In genomic region chr7:22786290-22786932, GRCh38 we compare ENCODE assay signal across 1 cellular context.
TF ChIP-seq lines count a peak whose summit lies in the region.

No MANE protein-coding gene starts in this region.

TF ChIP-seq in HepG2, 621 proteins besides CTCF, POLR2A, EP300 and RAD21 (continued from another document and continues in another):
- TF ChIP-seq PCBP2 (optimal IDR thresholded peaks at IDR 0.05; ENCODE audit: low read depth, low read length, poor library complexity, severe bottlenecking) (no peak), TBP (CRISPR knock-in tag; IDR thresholded peaks at IDR 0.05) (no peak), EED (CRISPR knock-in tag; IDR thresholded peaks at IDR 0.05) (no peak), POGZ (CRISPR knock-in tag; IDR thresholded peaks at IDR 0.05) (peak; percentile 90), MEIS2 (CRISPR knock-in tag; IDR thresholded peaks at IDR 0.05) (peak; percentile 29; the same call in 1 of the 2 replicates), HNRNPL (IDR thresholded peaks at IDR 0.05; ENCODE audit: low read depth, low read length) (no peak), BHLHE40 (IDR thresholded peaks at IDR 0.05; ENCODE audit: low read length) (peak; percentile 12; the same call in 1 of the 2 replicates), ZNF614 (CRISPR knock-in tag; IDR thresholded peaks at IDR 0.05; ENCODE audit: borderline replicate concordance) (0 out of 2 replicates have a peak, but pooled peaks have one; percentile 45), ARNT (IDR thresholded peaks at IDR 0.05) (no peak), EHMT2 (IDR thresholded peaks at IDR 0.05; ENCODE audit: borderline replicate concordance, low read depth, low read length) (peak; percentile 95), IKZF1 (IDR thresholded peaks at IDR 0.05) (no peak), SUZ12 (IDR thresholded peaks at IDR 0.05; ENCODE audit: low read depth, low read length) (no peak), IRF1 (CRISPR knock-in tag; IDR thresholded peaks at IDR 0.05; ENCODE audit: low read depth) (no peak), RELA (CRISPR knock-in tag; IDR thresholded peaks at IDR 0.05) (0 out of 2 replicates have a peak, but pooled peaks have one; percentile 23), ZFYVE20 (CRISPR knock-in tag; IDR thresholded peaks at IDR 0.05; ENCODE audit: borderline replicate concordance, low read depth) (no peak), KLF12 (CRISPR knock-in tag; IDR thresholded peaks at IDR 0.05; ENCODE audit: borderline replicate concordance) (no peak), MXD1 (CRISPR knock-in tag; IDR thresholded peaks at IDR 0.05) (no peak), ZNF224 (CRISPR knock-in tag; IDR thresholded peaks at IDR 0.05) (no peak), NFYC (CRISPR knock-in tag; IDR thresholded peaks at IDR 0.05) (no peak), ZNF205 (CRISPR knock-in tag; IDR thresholded peaks at IDR 0.05) (no peak; the same call in 1 of the 2 replicates), ZBTB7B (CRISPR knock-in tag; IDR thresholded peaks at IDR 0.05) (peak; percentile 84), TFDP1 (CRISPR knock-in tag; IDR thresholded peaks at IDR 0.05; ENCODE audit: borderline replicate concordance) (no peak; the same call in 1 of the 2 replicates), ZNF652 (CRISPR knock-in tag; IDR thresholded peaks at IDR 0.05; ENCODE audit: borderline replicate concordance, low read depth) (peak; percentile 100), ZBTB21 (CRISPR knock-in tag; IDR thresholded peaks at IDR 0.05) (no peak), HOXA9 (CRISPR knock-in tag; IDR thresholded peaks at IDR 0.05; ENCODE audit: borderline replicate concordance) (no peak), MBNL3 (CRISPR knock-in tag; conservative IDR thresholded peaks at IDR 0.05) (no peak), ZNF567 (CRISPR knock-in tag; IDR thresholded peaks at IDR 0.05; ENCODE audit: borderline replicate concordance) (peak; percentile 33; the same call in 1 of the 2 replicates), XRCC5 (optimal IDR thresholded peaks at IDR 0.05; ENCODE audit: low read length) (peak; percentile 41), SMAD1 (CRISPR knock-in tag; IDR thresholded peaks at IDR 0.05; ENCODE audit: borderline replicate concordance, low read depth) (no peak), SRSF1 (optimal IDR thresholded peaks at IDR 0.05; ENCODE audit: low read depth, low read length) (no peak), RARA (CRISPR knock-in tag; IDR thresholded peaks at IDR 0.05) (peak; percentile 80), ZNF547 (CRISPR knock-in tag; IDR thresholded peaks at IDR 0.05) (no peak), ZNF333 (CRISPR knock-in tag; IDR thresholded peaks at IDR 0.05; ENCODE audit: borderline replicate concordance) (no peak), ZSCAN21 (CRISPR knock-in tag; IDR thresholded peaks at IDR 0.05; ENCODE audit: borderline replicate concordance) (peak; percentile 72), RARG (CRISPR knock-in tag; IDR thresholded peaks at IDR 0.05; ENCODE audit: low read depth) (no peak), HOXA5 (CRISPR knock-in tag; IDR thresholded peaks at IDR 0.05) (no peak), ZNF557 (CRISPR knock-in tag; IDR thresholded peaks at IDR 0.05) (no peak), WIZ (CRISPR knock-in tag; IDR thresholded peaks at IDR 0.05) (no peak), NFE2L2 (IDR thresholded peaks at IDR 0.05; ENCODE audit: low read length) (no peak), SMAD9 (CRISPR knock-in tag; IDR thresholded peaks at IDR 0.05) (no peak), TBX3 (IDR thresholded peaks at IDR 0.05; ENCODE audit: borderline replicate concordance) (peak; percentile 64; the same call in 1 of the 2 replicates), THAP11 (CRISPR knock-in tag; IDR thresholded peaks at IDR 0.05) (peak; percentile 48; the same call in 1 of the 2 replicates), MED8 (CRISPR knock-in tag; IDR thresholded peaks at IDR 0.05; ENCODE audit: insufficient replicate concordance) (no peak), PATZ1 (CRISPR knock-in tag; IDR thresholded peaks at IDR 0.05) (peak; percentile 52), CBFB (CRISPR knock-in tag; IDR thresholded peaks at IDR 0.05) (peak; percentile 85), REXO4 (CRISPR knock-in tag; IDR thresholded peaks at IDR 0.05; ENCODE audit: borderline replicate concordance) (no peak), ZNF12 (CRISPR knock-in tag; IDR thresholded peaks at IDR 0.05) (no peak), ZNF709 (CRISPR knock-in tag; IDR thresholded peaks at IDR 0.05) (no peak), ZNF446 (CRISPR knock-in tag; IDR thresholded peaks at IDR 0.05) (no peak), SIN3B (IDR thresholded peaks at IDR 0.05; ENCODE audit: low read length) (no peak), ZNF292 (CRISPR knock-in tag; IDR thresholded peaks at IDR 0.05; ENCODE audit: borderline replicate concordance, low read depth) (peak; percentile 78; the same call in 1 of the 2 replicates), ZMAT5 (CRISPR knock-in tag; IDR thresholded peaks at IDR 0.05; ENCODE audit: borderline replicate concordance, low read depth) (no peak), TFAP4 (IDR thresholded peaks at IDR 0.05; ENCODE audit: borderline replicate concordance, low read depth) (peak; percentile 84), PHF8 (CRISPR knock-in tag; IDR thresholded peaks at IDR 0.05) (no peak), KDM3A (CRISPR knock-in tag; IDR thresholded peaks at IDR 0.05; ENCODE audit: low read depth) (peak; percentile 85)
- TF ChIP-seq, protein P1, sequence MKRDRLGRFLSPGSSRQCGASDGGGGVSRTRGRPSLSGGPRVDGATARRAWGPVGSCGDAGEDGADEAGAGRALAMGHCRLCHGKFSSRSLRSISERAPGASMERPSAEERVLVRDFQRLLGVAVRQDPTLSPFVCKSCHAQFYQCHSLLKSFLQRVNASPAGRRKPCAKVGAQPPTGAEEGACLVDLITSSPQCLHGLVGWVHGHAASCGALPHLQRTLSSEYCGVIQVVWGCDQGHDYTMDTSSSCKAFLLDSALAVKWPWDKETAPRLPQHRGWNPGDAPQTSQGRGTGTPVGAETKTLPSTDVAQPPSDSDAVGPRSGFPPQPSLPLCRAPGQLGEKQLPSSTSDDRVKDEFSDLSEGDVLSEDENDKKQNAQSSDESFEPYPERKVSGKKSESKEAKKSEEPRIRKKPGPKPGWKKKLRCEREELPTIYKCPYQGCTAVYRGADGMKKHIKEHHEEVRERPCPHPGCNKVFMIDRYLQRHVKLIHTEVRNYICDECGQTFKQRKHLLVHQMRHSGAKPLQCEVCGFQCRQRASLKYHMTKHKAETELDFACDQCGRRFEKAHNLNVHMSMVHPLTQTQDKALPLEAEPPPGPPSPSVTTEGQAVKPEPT (CRISPR knock-in tag; IDR thresholded peaks at IDR 0.05; ENCODE audit: low read depth), result no peak
- TF ChIP-seq, protein P2, sequence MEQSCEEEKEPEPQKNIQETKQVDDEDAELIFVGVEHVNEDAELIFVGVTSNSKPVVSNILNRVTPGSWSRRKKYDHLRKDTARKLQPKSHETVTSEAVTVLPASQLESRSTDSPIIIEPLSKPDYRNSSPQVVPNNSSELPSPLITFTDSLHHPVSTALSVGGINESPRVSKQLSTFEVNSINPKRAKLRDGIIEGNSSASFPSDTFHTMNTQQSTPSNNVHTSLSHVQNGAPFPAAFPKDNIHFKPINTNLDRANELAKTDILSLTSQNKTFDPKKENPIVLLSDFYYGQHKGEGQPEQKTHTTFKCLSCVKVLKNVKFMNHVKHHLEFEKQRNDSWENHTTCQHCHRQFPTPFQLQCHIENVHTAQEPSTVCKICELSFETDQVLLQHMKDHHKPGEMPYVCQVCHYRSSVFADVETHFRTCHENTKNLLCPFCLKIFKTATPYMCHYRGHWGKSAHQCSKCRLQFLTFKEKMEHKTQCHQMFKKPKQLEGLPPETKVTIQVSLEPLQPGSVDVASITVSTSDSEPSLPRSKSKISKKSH (CRISPR knock-in tag; IDR thresholded peaks at IDR 0.05; ENCODE audit: borderline replicate concordance), result no peak
- TF ChIP-seq, protein P3, sequence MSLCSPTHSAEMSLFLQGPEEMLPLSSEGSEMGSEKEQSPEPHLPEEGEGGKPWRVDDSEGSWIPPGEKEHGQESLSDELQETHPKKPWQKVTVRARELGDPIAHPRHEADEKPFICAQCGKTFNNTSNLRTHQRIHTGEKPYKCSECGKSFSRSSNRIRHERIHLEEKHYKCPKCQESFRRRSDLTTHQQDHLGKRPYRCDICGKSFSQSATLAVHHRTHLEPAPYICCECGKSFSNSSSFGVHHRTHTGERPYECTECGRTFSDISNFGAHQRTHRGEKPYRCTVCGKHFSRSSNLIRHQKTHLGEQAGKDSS (CRISPR knock-in tag; IDR thresholded peaks at IDR 0.05; ENCODE audit: borderline replicate concordance, low read depth), result 0 out of 2 replicates have a peak, but pooled peaks have one; percentile 19
- TF ChIP-seq, protein P4, sequence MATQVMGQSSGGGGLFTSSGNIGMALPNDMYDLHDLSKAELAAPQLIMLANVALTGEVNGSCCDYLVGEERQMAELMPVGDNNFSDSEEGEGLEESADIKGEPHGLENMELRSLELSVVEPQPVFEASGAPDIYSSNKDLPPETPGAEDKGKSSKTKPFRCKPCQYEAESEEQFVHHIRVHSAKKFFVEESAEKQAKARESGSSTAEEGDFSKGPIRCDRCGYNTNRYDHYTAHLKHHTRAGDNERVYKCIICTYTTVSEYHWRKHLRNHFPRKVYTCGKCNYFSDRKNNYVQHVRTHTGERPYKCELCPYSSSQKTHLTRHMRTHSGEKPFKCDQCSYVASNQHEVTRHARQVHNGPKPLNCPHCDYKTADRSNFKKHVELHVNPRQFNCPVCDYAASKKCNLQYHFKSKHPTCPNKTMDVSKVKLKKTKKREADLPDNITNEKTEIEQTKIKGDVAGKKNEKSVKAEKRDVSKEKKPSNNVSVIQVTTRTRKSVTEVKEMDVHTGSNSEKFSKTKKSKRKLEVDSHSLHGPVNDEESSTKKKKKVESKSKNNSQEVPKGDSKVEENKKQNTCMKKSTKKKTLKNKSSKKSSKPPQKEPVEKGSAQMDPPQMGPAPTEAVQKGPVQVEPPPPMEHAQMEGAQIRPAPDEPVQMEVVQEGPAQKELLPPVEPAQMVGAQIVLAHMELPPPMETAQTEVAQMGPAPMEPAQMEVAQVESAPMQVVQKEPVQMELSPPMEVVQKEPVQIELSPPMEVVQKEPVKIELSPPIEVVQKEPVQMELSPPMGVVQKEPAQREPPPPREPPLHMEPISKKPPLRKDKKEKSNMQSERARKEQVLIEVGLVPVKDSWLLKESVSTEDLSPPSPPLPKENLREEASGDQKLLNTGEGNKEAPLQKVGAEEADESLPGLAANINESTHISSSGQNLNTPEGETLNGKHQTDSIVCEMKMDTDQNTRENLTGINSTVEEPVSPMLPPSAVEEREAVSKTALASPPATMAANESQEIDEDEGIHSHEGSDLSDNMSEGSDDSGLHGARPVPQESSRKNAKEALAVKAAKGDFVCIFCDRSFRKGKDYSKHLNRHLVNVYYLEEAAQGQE (IDR thresholded peaks at IDR 0.05; ENCODE audit: borderline replicate concordance in 1 of 2, low read depth in 1 of 2, low read length in 2 of 2), result peak in 1 of 2 experiments; percentile 59; a peak in 2 of 4 replicates
- TF ChIP-seq, protein P5, sequence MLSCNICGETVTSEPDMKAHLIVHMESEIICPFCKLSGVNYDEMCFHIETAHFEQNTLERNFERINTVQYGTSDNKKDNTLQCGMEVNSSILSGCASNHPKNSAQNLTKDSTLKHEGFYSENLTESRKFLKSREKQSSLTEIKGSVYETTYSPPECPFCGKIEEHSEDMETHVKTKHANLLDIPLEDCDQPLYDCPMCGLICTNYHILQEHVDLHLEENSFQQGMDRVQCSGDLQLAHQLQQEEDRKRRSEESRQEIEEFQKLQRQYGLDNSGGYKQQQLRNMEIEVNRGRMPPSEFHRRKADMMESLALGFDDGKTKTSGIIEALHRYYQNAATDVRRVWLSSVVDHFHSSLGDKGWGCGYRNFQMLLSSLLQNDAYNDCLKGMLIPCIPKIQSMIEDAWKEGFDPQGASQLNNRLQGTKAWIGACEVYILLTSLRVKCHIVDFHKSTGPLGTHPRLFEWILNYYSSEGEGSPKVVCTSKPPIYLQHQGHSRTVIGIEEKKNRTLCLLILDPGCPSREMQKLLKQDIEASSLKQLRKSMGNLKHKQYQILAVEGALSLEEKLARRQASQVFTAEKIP (CRISPR knock-in tag; IDR thresholded peaks at IDR 0.05; ENCODE audit: borderline replicate concordance), result no peak
